In the genomic region with DNA sequence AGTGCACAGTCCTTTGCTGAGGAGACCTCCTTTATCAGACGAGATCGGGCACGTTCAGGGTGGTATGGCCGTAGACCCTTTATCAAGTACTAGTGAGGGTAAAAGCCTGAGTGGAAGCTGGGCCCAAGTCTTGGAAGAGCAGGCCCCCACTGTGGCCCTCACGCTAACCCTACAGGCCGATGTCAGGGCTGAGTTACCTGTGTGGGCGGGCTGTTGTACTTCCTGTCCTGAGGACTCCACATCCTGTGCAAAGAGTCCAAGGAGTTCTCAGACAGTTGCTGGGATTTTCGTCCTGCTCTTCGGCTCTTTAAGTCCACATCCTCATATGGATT, we compare ENCODE assay signal across 1 cellular context.
TF ChIP-seq lines count a peak whose summit lies in the region.

No MANE protein-coding gene starts in this region.

TF ChIP-seq in HepG2, 621 proteins besides CTCF, POLR2A, EP300 and RAD21 (continued from another document):
- TF ChIP-seq DNMT1 (CRISPR knock-in tag; IDR thresholded peaks at IDR 0.05) = no peak
- peak; percentile 58 for TF ChIP-seq ZFY (CRISPR knock-in tag; IDR thresholded peaks at IDR 0.05)
- TF ChIP-seq HOXD1 (CRISPR knock-in tag; IDR thresholded peaks at IDR 0.05) = no peak
- TF ChIP-seq CBX5 (CRISPR knock-in tag; IDR thresholded peaks at IDR 0.05; ENCODE audit: borderline replicate concordance) = peak; percentile 9; the same call in 1 of the 2 replicates
- TF ChIP-seq ZNF724P (CRISPR knock-in tag; IDR thresholded peaks at IDR 0.05; ENCODE audit: borderline replicate concordance) = no peak
- TF ChIP-seq JARID2 (CRISPR knock-in tag; IDR thresholded peaks at IDR 0.05; ENCODE audit: insufficient replicate concordance) = peak; percentile 16
- TF ChIP-seq MXD4 (CRISPR knock-in tag; IDR thresholded peaks at IDR 0.05) = 0 out of 2 replicates have a peak, but pooled peaks have one; percentile 12
- peak; percentile 66 for TF ChIP-seq ZFX (CRISPR knock-in tag; IDR thresholded peaks at IDR 0.05; ENCODE audit: low read depth)
- no peak for TF ChIP-seq ATRX (CRISPR knock-in tag; IDR thresholded peaks at IDR 0.05; ENCODE audit: borderline replicate concordance)
- no peak for TF ChIP-seq U2AF2 (IDR thresholded peaks at IDR 0.05; ENCODE audit: low read depth, low read length)
- TF ChIP-seq, protein P1, sequence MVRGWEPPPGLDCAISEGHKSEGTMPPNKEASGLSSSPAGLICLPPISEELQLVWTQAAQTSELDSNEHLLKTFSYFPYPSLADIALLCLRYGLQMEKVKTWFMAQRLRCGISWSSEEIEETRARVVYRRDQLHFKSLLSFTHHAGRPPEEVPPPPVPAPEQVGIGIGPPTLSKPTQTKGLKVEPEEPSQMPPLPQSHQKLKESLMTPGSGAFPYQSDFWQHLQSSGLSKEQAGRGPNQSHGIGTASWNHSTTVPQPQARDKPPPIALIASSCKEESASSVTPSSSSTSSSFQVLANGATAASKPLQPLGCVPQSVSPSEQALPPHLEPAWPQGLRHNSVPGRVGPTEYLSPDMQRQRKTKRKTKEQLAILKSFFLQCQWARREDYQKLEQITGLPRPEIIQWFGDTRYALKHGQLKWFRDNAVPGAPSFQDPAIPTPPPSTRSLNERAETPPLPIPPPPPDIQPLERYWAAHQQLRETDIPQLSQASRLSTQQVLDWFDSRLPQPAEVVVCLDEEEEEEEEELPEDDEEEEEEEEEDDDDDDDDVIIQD (CRISPR knock-in tag; IDR thresholded peaks at IDR 0.05; ENCODE audit: low read depth) = 0 out of 2 replicates have a peak, but pooled peaks have one; percentile 51
- TF ChIP-seq, protein P2, sequence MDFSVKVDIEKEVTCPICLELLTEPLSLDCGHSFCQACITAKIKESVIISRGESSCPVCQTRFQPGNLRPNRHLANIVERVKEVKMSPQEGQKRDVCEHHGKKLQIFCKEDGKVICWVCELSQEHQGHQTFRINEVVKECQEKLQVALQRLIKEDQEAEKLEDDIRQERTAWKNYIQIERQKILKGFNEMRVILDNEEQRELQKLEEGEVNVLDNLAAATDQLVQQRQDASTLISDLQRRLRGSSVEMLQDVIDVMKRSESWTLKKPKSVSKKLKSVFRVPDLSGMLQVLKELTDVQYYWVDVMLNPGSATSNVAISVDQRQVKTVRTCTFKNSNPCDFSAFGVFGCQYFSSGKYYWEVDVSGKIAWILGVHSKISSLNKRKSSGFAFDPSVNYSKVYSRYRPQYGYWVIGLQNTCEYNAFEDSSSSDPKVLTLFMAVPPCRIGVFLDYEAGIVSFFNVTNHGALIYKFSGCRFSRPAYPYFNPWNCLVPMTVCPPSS (IDR thresholded peaks at IDR 0.05) = no peak
- no peak for TF ChIP-seq PLRG1 (conservative IDR thresholded peaks at IDR 0.05)
- 0 out of 2 replicates have a peak, but pooled peaks have one; percentile 21 for TF ChIP-seq ZNF430 (CRISPR knock-in tag; IDR thresholded peaks at IDR 0.05)
- no peak for TF ChIP-seq ZNF160 (CRISPR knock-in tag; IDR thresholded peaks at IDR 0.05)
- TF ChIP-seq ZMYM2 (CRISPR knock-in tag; IDR thresholded peaks at IDR 0.05) = no peak
- TF ChIP-seq, protein P3, sequence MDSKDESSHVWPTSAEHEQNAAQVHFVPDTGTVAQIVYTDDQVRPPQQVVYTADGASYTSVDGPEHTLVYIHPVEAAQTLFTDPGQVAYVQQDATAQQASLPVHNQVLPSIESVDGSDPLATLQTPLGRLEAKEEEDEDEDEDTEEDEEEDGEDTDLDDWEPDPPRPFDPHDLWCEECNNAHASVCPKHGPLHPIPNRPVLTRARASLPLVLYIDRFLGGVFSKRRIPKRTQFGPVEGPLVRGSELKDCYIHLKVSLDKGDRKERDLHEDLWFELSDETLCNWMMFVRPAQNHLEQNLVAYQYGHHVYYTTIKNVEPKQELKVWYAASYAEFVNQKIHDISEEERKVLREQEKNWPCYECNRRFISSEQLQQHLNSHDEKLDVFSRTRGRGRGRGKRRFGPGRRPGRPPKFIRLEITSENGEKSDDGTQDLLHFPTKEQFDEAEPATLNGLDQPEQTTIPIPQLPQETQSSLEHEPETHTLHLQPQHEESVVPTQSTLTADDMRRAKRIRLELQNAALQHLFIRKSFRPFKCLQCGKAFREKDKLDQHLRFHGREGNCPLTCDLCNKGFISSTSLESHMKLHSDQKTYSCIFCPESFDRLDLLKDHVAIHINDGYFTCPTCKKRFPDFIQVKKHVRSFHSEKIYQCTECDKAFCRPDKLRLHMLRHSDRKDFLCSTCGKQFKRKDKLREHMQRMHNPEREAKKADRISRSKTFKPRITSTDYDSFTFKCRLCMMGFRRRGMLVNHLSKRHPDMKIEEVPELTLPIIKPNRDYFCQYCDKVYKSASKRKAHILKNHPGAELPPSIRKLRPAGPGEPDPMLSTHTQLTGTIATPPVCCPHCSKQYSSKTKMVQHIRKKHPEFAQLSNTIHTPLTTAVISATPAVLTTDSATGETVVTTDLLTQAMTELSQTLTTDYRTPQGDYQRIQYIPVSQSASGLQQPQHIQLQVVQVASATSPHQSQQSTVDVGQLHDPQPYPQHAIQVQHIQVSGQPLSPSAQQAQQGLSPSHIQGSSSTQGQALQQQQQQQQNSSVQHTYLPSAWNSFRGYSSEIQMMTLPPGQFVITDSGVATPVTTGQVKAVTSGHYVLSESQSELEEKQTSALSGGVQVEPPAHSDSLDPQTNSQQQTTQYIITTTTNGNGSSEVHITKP (CRISPR knock-in tag; IDR thresholded peaks at IDR 0.05; ENCODE audit: low read depth) = 0 out of 2 replicates have a peak, but pooled peaks have one; percentile 14
- TF ChIP-seq AGO2 (optimal IDR thresholded peaks at IDR 0.05; ENCODE audit: low read depth, low read length) = no peak
- no peak for TF ChIP-seq ZNF446 (CRISPR knock-in tag; IDR thresholded peaks at IDR 0.05)
- TF ChIP-seq NFYB (CRISPR knock-in tag; IDR thresholded peaks at IDR 0.05) = no peak
- TF ChIP-seq, protein P4, sequence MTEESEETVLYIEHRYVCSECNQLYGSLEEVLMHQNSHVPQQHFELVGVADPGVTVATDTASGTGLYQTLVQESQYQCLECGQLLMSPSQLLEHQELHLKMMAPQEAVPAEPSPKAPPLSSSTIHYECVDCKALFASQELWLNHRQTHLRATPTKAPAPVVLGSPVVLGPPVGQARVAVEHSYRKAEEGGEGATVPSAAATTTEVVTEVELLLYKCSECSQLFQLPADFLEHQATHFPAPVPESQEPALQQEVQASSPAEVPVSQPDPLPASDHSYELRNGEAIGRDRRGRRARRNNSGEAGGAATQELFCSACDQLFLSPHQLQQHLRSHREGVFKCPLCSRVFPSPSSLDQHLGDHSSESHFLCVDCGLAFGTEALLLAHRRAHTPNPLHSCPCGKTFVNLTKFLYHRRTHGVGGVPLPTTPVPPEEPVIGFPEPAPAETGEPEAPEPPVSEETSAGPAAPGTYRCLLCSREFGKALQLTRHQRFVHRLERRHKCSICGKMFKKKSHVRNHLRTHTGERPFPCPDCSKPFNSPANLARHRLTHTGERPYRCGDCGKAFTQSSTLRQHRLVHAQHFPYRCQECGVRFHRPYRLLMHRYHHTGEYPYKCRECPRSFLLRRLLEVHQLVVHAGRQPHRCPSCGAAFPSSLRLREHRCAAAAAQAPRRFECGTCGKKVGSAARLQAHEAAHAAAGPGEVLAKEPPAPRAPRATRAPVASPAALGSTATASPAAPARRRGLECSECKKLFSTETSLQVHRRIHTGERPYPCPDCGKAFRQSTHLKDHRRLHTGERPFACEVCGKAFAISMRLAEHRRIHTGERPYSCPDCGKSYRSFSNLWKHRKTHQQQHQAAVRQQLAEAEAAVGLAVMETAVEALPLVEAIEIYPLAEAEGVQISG (CRISPR knock-in tag; IDR thresholded peaks at IDR 0.05) = 0 out of 2 replicates have a peak, but pooled peaks have one; percentile 57
- TF ChIP-seq, protein P5, sequence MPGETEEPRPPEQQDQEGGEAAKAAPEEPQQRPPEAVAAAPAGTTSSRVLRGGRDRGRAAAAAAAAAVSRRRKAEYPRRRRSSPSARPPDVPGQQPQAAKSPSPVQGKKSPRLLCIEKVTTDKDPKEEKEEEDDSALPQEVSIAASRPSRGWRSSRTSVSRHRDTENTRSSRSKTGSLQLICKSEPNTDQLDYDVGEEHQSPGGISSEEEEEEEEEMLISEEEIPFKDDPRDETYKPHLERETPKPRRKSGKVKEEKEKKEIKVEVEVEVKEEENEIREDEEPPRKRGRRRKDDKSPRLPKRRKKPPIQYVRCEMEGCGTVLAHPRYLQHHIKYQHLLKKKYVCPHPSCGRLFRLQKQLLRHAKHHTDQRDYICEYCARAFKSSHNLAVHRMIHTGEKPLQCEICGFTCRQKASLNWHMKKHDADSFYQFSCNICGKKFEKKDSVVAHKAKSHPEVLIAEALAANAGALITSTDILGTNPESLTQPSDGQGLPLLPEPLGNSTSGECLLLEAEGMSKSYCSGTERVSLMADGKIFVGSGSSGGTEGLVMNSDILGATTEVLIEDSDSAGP (CRISPR knock-in tag; IDR thresholded peaks at IDR 0.05; ENCODE audit: borderline replicate concordance) = no peak
- 0 out of 2 replicates have a peak, but pooled peaks have one; percentile 12 for TF ChIP-seq POGZ (CRISPR knock-in tag; IDR thresholded peaks at IDR 0.05)
TF ChIP-seq in HepG2: peak in this region for 35.
